20 cellular contexts compared by ENCODE assay signal in genomic region chr13:84571264-84571663, GRCh38.
A peak's percentile ranks its signal among the peaks of the same experiment; 100 is the strongest.
DNase-seq lines count a peak whose midpoint lies in the region; ATAC-seq, FAIRE-seq and TF ChIP-seq lines count a peak whose summit lies in the region.
"Had no signal": no experiment of that assay in that cellular context is flagged by ENCODE, and none has a peak within 500 bp of the region (broad histone marks: within the 10 kb centered on the region; RNA-seq: fewer than 3 reads in every experiment).

No MANE protein-coding gene starts in this region.

- H3K79me2 ChIP-seq in DND-41 (ENCODE audit: insufficient read depth, low read length): no peaks in the 10 kb centered on the region
- H3K79me2 ChIP-seq in keratinocyte (ENCODE audit: control insufficient read depth, insufficient read depth, low read length): no peaks in the 10 kb centered on the region

- H3K9me3 ChIP-seq in DND-41 (ENCODE audit: insufficient read depth, low read length, severe bottlenecking) (no peaks in the 10 kb centered on the region), keratinocyte (ENCODE audit: control insufficient read depth, low read depth, low read length) (no peaks in the 10 kb centered on the region)
- H3K9me3 ChIP-seq: uterus had no signal

- 0 out of 2 replicates have a peak, but pooled peaks cover 3% of the 10 kb centered on the region for H3K4me1 ChIP-seq in DND-41 (ENCODE audit: insufficient read depth, low read length)
- H3K4me1 ChIP-seq in keratinocyte (ENCODE audit: control insufficient read depth, extremely low read depth, insufficient read depth, low read length): no peaks in the 10 kb centered on the region
- H3K4me1 ChIP-seq: uterus had no signal

- H3K4me3 ChIP-seq in DND-41 (ENCODE audit: low read depth in 1 of 2, low read length in 2 of 2): no peak overlapping the region
- no peak overlapping the region for H3K4me3 ChIP-seq in keratinocyte (ENCODE audit: control insufficient read depth in 2 of 3, extremely low read depth in 1 of 3, insufficient read depth in 2 of 3, low read depth in 1 of 3, low read length in 3 of 3)
- H3K4me3 ChIP-seq: uterus had no signal

- no peak overlapping the region for H3K9ac ChIP-seq in DND-41 (ENCODE audit: low read depth, low read length)
- no peak overlapping the region for H3K9ac ChIP-seq in keratinocyte (ENCODE audit: control insufficient read depth, extremely low read depth, insufficient read depth, low read length)

- H3K27me3 ChIP-seq in DND-41 (ENCODE audit: insufficient read depth, low read length, poor library complexity): no peaks in the 10 kb centered on the region
- H3K27me3 ChIP-seq in keratinocyte (ENCODE audit: control insufficient read depth, extremely low read depth, insufficient read depth, low read length): no peaks in the 10 kb centered on the region
- H3K27me3 ChIP-seq: uterus had no signal

- peak; percentile 44 for FAIRE-seq in keratinocyte (lab: Jason Lieb, UNC)
- FAIRE-seq: kidney, small intestine, TTC549 had no signal

- peak overlapping the region; percentile 41; the same call in 1 of the 2 replicates for H2AFZ ChIP-seq in DND-41 (ENCODE audit: low read depth, low read length)
- no peak overlapping the region for H2AFZ ChIP-seq in keratinocyte (ENCODE audit: control insufficient read depth, low read length)

- DNase-seq in DND-41 (no peak), KBM-7 (peak; percentile 40), UCSD-AML1 (lab: John Stamatoyannopoulos, UW; ENCODE audit: unreplicated experiment) (peak; percentile 1), keratinocyte (ENCODE audit: low read depth, low spot score) (no peak), NCI-H82 treated with DMSO at 0.1 percent for 48 hours (lab: John Stamatoyannopoulos, UW; ENCODE audit: unreplicated experiment) (no peak), mucosa of gallbladder (ENCODE audit: low spot score) (no peak)
- DNase-seq: activated CD4-positive, alpha-beta T cell treated with anti-CD3 and anti-CD28 coated beads, Interleukin-2, amount 50 U/mL, for 1 hour; activated CD8-positive, alpha-beta memory T cell treated with anti-CD3 and anti-CD28 coated beads, Interleukin-2, amount 50 U/mL, for 48 hours; activated effector memory CD4-positive, alpha-beta T cell treated with Interleukin-2 at 50 U/mL for 16 hours; CD4-positive, alpha-beta T cell; effector CD8-positive, alpha-beta T cell; kidney; NCI-H1417 treated with DMSO at 0.1 percent for 48 hours; nucleus accumbens; small intestine; uterus had no signal

- ATAC-seq in DND-41 (ENCODE audit: insufficient read depth, low read depth) (no peak), HG03108 (IDR thresholded peaks at IDR 0.05; ENCODE audit: unreplicated experiment) (no peak), HG03460 (IDR thresholded peaks at IDR 0.05; ENCODE audit: unreplicated experiment) (no peak)
- ATAC-seq: stimulated activated memory B cell treated with anti-CD40 and anti-IgM and Interleukin-4, amounts not matched to agents 10 μg/mL and 1 μg/mL and 100 μg/mL, for 72 hours had no signal

- H3K36me3 ChIP-seq in DND-41 (ENCODE audit: insufficient read depth, low read length) (no peaks in the 10 kb centered on the region), keratinocyte (ENCODE audit: control insufficient read depth in 2 of 2, extremely low read depth in 1 of 2, insufficient read depth in 2 of 2, low read length in 2 of 2) (no peaks in the 10 kb centered on the region)
- H3K36me3 ChIP-seq: uterus had no signal

- H4K20me1 ChIP-seq in DND-41 (ENCODE audit: insufficient read depth, low read length) (no peaks in the 10 kb centered on the region), keratinocyte (ENCODE audit: control insufficient read depth, extremely low read depth, insufficient read depth, low read length) (no peaks in the 10 kb centered on the region)

- TF ChIP-seq CTCF in DND-41 (IDR thresholded peaks at IDR 0.05; ENCODE audit: borderline replicate concordance, extremely low read depth, low read length, poor library complexity, severe bottlenecking) (no peak), keratinocyte (optimal IDR thresholded peaks at IDR 0.05 in 1 of 3, IDR thresholded peaks at IDR 0.05 in 1 of 3, conservative IDR thresholded peaks at IDR 0.05 in 1 of 3; ENCODE audit: extremely low read depth in 1 of 3, insufficient read depth in 2 of 3, low read length in 3 of 3) (no peak)

- no peaks in the 10 kb centered on the region for H3K9me1 ChIP-seq in keratinocyte (ENCODE audit: control insufficient read depth, extremely low read depth, insufficient read depth, low read length)

- H3K27ac ChIP-seq in DND-41 (ENCODE audit: low read length) (no peak overlapping the region), keratinocyte (ENCODE audit: control insufficient read depth, insufficient read depth, low read length) (no peak overlapping the region)
- H3K27ac ChIP-seq: uterus had no signal

- dilution Hi-C loops in keratinocyte (cut with MboI; ENCODE audit: extremely low pct_ligation_motif_present, low sequenced_read_pairs): no loop called here

- in situ Hi-C loops in KBM-7 (cut with MboI; ENCODE audit: low pct_unique_long_range_greater_than_20kb, low sequenced_read_pairs): no loop called here

- no peak overlapping the region for H3K4me2 ChIP-seq in DND-41 (ENCODE audit: insufficient read depth, low read length)
- H3K4me2 ChIP-seq in keratinocyte (ENCODE audit: control insufficient read depth, extremely low read depth, insufficient read depth, low read depth, low read length): no peak overlapping the region

Comparison
In these comparisons a context has a peak if more than half of its experiments do, and no peak if none do; other contexts are left out.
1. DNase-seq: peak in KBM-7 (single experiment) and UCSD-AML1 (single experiment); none in DND-41 (single experiment), keratinocyte (single experiment), NCI-H82 treated with DMSO at 0.1 percent for 48 hours (single experiment) and mucosa of gallbladder (single experiment).